19 cellular contexts compared by ENCODE assay signal in genomic region chr11:2913776-2914474, GRCh38. TPM values are rescaled to one million over a fixed set of nuclear protein-coding genes. Genes with fewer than 3 reads are reported as not detected.
DNase-seq lines count a peak whose midpoint lies in the region; ATAC-seq, FAIRE-seq and TF ChIP-seq lines count a peak whose summit lies in the region.
"Had no signal": no experiment of that assay in that cellular context is flagged by ENCODE, and none has a peak within 500 bp of the region (broad histone marks: within the 10 kb centered on the region; RNA-seq: fewer than 3 reads in every experiment).

No MANE protein-coding gene starts in this region.

- TF ChIP-seq POLR2A in body of pancreas (IDR thresholded peaks at IDR 0.05), result no peak

- H3K4me3 ChIP-seq in body of pancreas, result no peak overlapping the region
- H3K4me3 ChIP-seq in mucosa of rectum (ENCODE audit: low read length in 2 of 2), result no peak overlapping the region
- H3K4me3 ChIP-seq: ascending aorta, lung had no signal

- H3K4me1 ChIP-seq in body of pancreas (peaks cover 31% of the 10 kb centered on the region), mucosa of rectum (ENCODE audit: control insufficient read depth in 2 of 2, insufficient read depth in 2 of 2, low read length in 2 of 2) (peaks cover 31 to 34% of the 10 kb centered on the region in 2 donors)

- H3K9ac ChIP-seq in mucosa of rectum (ENCODE audit: low read depth in 1 of 2, low read length in 2 of 2), result peak overlapping the region in 1 of 2 donors; percentile 86

- intact Hi-C loops in CD4-positive, alpha-beta T cell (cut with DNase I, micrococcal nuclease), result no loop called here
- intact Hi-C loops in body of pancreas (cut with DNase I), result no loop called here

- H3K27me3 Mint-ChIP-seq in CD4-positive, alpha-beta T cell, result no peaks in the 10 kb centered on the region

- WGBS in body of pancreas, 2 donors, result 74 to 89% methylated on average over 9 to 21 of the region's 21 CpGs

- TF ChIP-seq CTCF in CD4-positive, alpha-beta T cell (IDR thresholded peaks at IDR 0.05), result no peak
- TF ChIP-seq CTCF in body of pancreas (IDR thresholded peaks at IDR 0.05), result no peak

- H3K9me3 Mint-ChIP-seq in CD4-positive, alpha-beta T cell, result no peaks in the 10 kb centered on the region
- H3K9me3 Mint-ChIP-seq: dendritic cell treated with granulocyte-macrophage colony-stimulating factor and Interleukin-4, amounts not matched to agents 40 ng/mL and 50 ng/mL, for 4 days had no signal

- H3K36me3 ChIP-seq in body of pancreas (replicated peaks in 1 of 2; ENCODE audit: insufficient read depth in 1 of 2, low read depth in 2 of 2), result no peaks in the 10 kb centered on the region
- H3K36me3 ChIP-seq in mucosa of rectum (ENCODE audit: control insufficient read depth in 2 of 2, insufficient read depth in 2 of 2, low read length in 2 of 2), result no peaks in the 10 kb centered on the region
- H3K36me3 ChIP-seq: ascending aorta, BE2C had no signal

- H3K27me3 ChIP-seq in CD4-positive, alpha-beta T cell (ENCODE audit: control insufficient read depth, insufficient read depth, low read length), result no peaks in the 10 kb centered on the region
- H3K27me3 ChIP-seq in body of pancreas (no peaks in the 10 kb centered on the region), mucosa of rectum (ENCODE audit: control insufficient read depth in 2 of 2, insufficient read depth in 2 of 2, low read length in 2 of 2) (no peaks in the 10 kb centered on the region)
- H3K27me3 ChIP-seq: ascending aorta, BE2C had no signal

- no peaks in the 10 kb centered on the region for H3K36me3 Mint-ChIP-seq in CD4-positive, alpha-beta T cell (ENCODE audit: low read depth)

- H3K4me1 Mint-ChIP-seq in CD4-positive, alpha-beta T cell (ENCODE audit: low read depth), result peaks cover 12% of the 10 kb centered on the region

- no peak overlapping the region for H3K27ac ChIP-seq in CD4-positive, alpha-beta T cell (ENCODE audit: low read depth, low read length)
- H3K27ac ChIP-seq in body of pancreas (peak overlapping the region; percentile 87 to 93 (median 92)), mucosa of rectum (ENCODE audit: low read depth in 2 of 2, low read length in 2 of 2) (peak overlapping the region; percentile 95 to 96)
- H3K27ac ChIP-seq: ascending aorta had no signal

- POLR2A ChIA-PET in CD4-positive, alpha-beta T cell (lab: Charles Lee), result no interaction called here

- no peak for DNase-seq in CD4-positive, alpha-beta T cell
- DNase-seq in NAMALWA (ENCODE audit: low spot score), result peak; percentile 28
- DNase-seq in body of pancreas, result no peak
- no peak for DNase-seq in urothelium cell line (ENCODE audit: low spot score)
- DNase-seq: activated CD4-positive, CD25-positive, alpha-beta regulatory T cell; activated effector memory CD4-positive, alpha-beta T cell treated with anti-CD3 and anti-CD28 coated beads, Interleukin-2, amount 50 U/mL, for 16 hours; erythroblast; NCI-H1417; NK-92 treated with Interleukin-12 subunit alpha and Interleukin-12 subunit beta, amount 100 ng/mL, for 24 hours; SHP77 treated with DMSO at 0.1 percent for 48 hours; substantia nigra had no signal

- FAIRE-seq in urothelium cell line (lab: Jason Lieb, UNC), result no peak

- H3K4me3 Mint-ChIP-seq in CD4-positive, alpha-beta T cell, result peak overlapping the region; percentile 25
- H3K4me3 Mint-ChIP-seq: dendritic cell treated with granulocyte-macrophage colony-stimulating factor and Interleukin-4, amounts not matched to agents 40 ng/mL and 50 ng/mL, for 4 days had no signal

- no peak overlapping the region for H3K27ac Mint-ChIP-seq in CD4-positive, alpha-beta T cell
- H3K27ac Mint-ChIP-seq: dendritic cell treated with granulocyte-macrophage colony-stimulating factor and Interleukin-4, amounts not matched to agents 40 ng/mL and 50 ng/mL, for 4 days had no signal

- CTCF ChIA-PET in CD4-positive, alpha-beta T cell (lab: Charles Lee), result interaction anchor here (1.1 kb wide), 1 partner anchor 22 kb away, joined by 4 read pairs; no protein-coding TSS in a partner anchor

- peak; percentile 29 for ATAC-seq in CD4-positive, alpha-beta T cell (ENCODE audit: poor library complexity)
- ATAC-seq in body of pancreas (no peak), GM18861 (IDR thresholded peaks at IDR 0.05; ENCODE audit: unreplicated experiment) (no peak), GM18870 (IDR thresholded peaks at IDR 0.05; ENCODE audit: unreplicated experiment) (no peak), HG02938 (IDR thresholded peaks at IDR 0.05; ENCODE audit: unreplicated experiment) (no peak)

- no peaks in the 10 kb centered on the region for H3K9me3 ChIP-seq in CD4-positive, alpha-beta T cell (ENCODE audit: control insufficient read depth, low read length)
- H3K9me3 ChIP-seq in body of pancreas (no peaks in the 10 kb centered on the region), mucosa of rectum (ENCODE audit: control insufficient read depth in 2 of 2, low read length in 2 of 2) (no peaks in the 10 kb centered on the region)
- H3K9me3 ChIP-seq: ascending aorta, BE2C had no signal

RNA-seq across cellular contexts. Expression of gene PHLDA2, which starts 15.3 kb away (rescaled TPM):
- total RNA-seq in CD4-positive, alpha-beta T cell, result 1 to 10 TPM; 1.1 to 1.3 TPM
- total RNA-seq in body of pancreas, result 1 to 10 TPM in 1 of 2 donors, not detected in 1; 4.2 TPM
- total RNA-seq: ascending aorta had no signal

RNA-seq across cellular contexts. Expression of gene CDKN1C, which starts 28.4 kb away (rescaled TPM):
- total RNA-seq in CD4-positive, alpha-beta T cell, result 1 to 10 TPM; 1.9 to 2.5 TPM
- 100 to 1,000 TPM in 1 of 2 donors, 10 to 100 TPM in 1; 35.3 to 231 TPM for total RNA-seq in body of pancreas

Comparison
In these comparisons a context has a peak if more than half of its experiments do, and no peak if none do; other contexts are left out.
1. RNA of gene CDKN1C, which starts 28.4 kb away (total RNA-seq): 35.3 to 231 TPM in body of pancreas; 1.9 to 2.5 TPM in CD4-positive, alpha-beta T cell; every median in the first group is over 10 times any median in the second.